In genomic region chr1:112718691-112719418, GRCh38 we compare ENCODE assay signal across 8 cellular contexts. TPM values are rescaled to one million over a fixed set of nuclear protein-coding genes. Genes with fewer than 3 reads are reported as not detected.
DNase-seq lines count a peak whose midpoint lies in the region; ATAC-seq and TF ChIP-seq lines count a peak whose summit lies in the region.

No MANE protein-coding gene starts in this region.

- peak; percentile 10 for ATAC-seq in GM23338
- ATAC-seq in HG03039 (IDR thresholded peaks at IDR 0.05; ENCODE audit: unreplicated experiment) = no peak

- peaks cover 45% of the 10 kb centered on the region for H3K27me3 Mint-ChIP-seq in GM23338 (ENCODE audit: insufficient read depth, low read depth, poor library complexity)

- no peaks in the 10 kb centered on the region for H3K9me2 ChIP-seq in GM23338 (ENCODE audit: insufficient read depth)

- no peaks in the 10 kb centered on the region; the same call in 2 of the 3 replicates for H3K36me3 Mint-ChIP-seq in GM23338 (ENCODE audit: low read depth)

- no peak overlapping the region; the same call in 2 of the 3 replicates for H3K4me3 Mint-ChIP-seq in GM23338

- H3K4me3 ChIP-seq in GM23338 = peak overlapping the region; percentile 50

- H3K4me2 ChIP-seq in GM23338 = peak overlapping the region; percentile 73

- peak; percentile 72 to 95 for TF ChIP-seq CTCF in GM23338 (conservative IDR thresholded peaks at IDR 0.05; ENCODE audit: low read depth in 2 of 2)

- no peaks in the 10 kb centered on the region for H3K36me3 ChIP-seq in GM23338 (ENCODE audit: insufficient read depth)

- peak overlapping the region; percentile 84 for H2AFZ ChIP-seq in GM23338

- H3K27ac ChIP-seq in GM23338 (ENCODE audit: low read depth) = no peak overlapping the region

- H3F3A ChIP-seq in GM23338 (replicated peaks; ENCODE audit: low read depth) = 0 out of 2 replicates have a peak, but pooled peaks cover 5% of the 10 kb centered on the region

- H3K4me1 ChIP-seq in GM23338 (ENCODE audit: insufficient read depth) = peaks cover 6% of the 10 kb centered on the region; the same call in 1 of the 2 replicates

- H3K9me3 Mint-ChIP-seq in GM23338 = no peaks in the 10 kb centered on the region

- peaks cover 34% of the 10 kb centered on the region for H3K4me1 Mint-ChIP-seq in GM23338

- H3K27me3 ChIP-seq in GM23338 (ENCODE audit: insufficient read depth) = peaks cover 65% of the 10 kb centered on the region

- DNase-seq in AG08395 (ENCODE audit: low spot score) (peak; percentile 81), GM23338 (ENCODE audit: low spot score) (peak; percentile 88), NCI-H510A treated with DMSO at 0.1 percent for 48 hours (lab: John Stamatoyannopoulos, UW) (peak; percentile 57), dermis blood vessel endothelial cell (peak; percentile 77), medulla oblongata (ENCODE audit: extremely low spot score) (peak; percentile 85)
- DNase-seq in activated CD4-positive, alpha-beta T cell treated with anti-CD3 and anti-CD28 coated beads, Interleukin-2, amount 50 U/mL, for 4 hours = peak; percentile 65
- DNase-seq in stimulated activated CD4-positive, alpha-beta T cell treated with anti-CD3 and anti-CD28 coated beads, TNF-alpha, amount 100 ng/mL, for 48 hours (ENCODE audit: low read depth in 3 of 3) = peak in 2 of 3 donors; percentile 63 to 75

- no peaks in the 10 kb centered on the region for H4K20me1 ChIP-seq in GM23338 (replicated peaks; ENCODE audit: insufficient read depth)

- H3K27ac Mint-ChIP-seq in GM23338 = no peak overlapping the region

- no peaks in the 10 kb centered on the region for H3K79me2 ChIP-seq in GM23338 (replicated peaks; ENCODE audit: insufficient read depth)

TF ChIP-seq in GM23338, 12 proteins besides CTCF, POLR2A, EP300 and RAD21:
- TF ChIP-seq ZNF462 (CRISPR knock-in tag; IDR thresholded peaks at IDR 0.05) (peak; percentile 91), ZNF114 (CRISPR knock-in tag; IDR thresholded peaks at IDR 0.05) (no peak)

RNA-seq across cellular contexts. Expression of gene PPM1J, which starts 3.7 kb away (rescaled TPM):
- total RNA-seq in GM23338 (2014; rRNA removed; shearing (Covaris generic)) = 12.7 and 22.4 TPM in 2 replicates
- 17.9 and 19.0 TPM in 2 replicates for polyA plus RNA-seq in GM23338 (2016; fragmentation: Nextera tagmentation; extraction: Ambion mirVana)
- total RNA-seq in dermis blood vessel endothelial cell = 0.68 and 0.74 TPM in 2 replicates

RNA-seq across cellular contexts. Expression of gene RHOC, which starts 11.9 kb away (rescaled TPM):
- total RNA-seq in GM23338 (2014; rRNA removed; shearing (Covaris generic)) = 51.3 and 65.4 TPM in 2 replicates
- 73.5 and 76.7 TPM in 2 replicates for polyA plus RNA-seq in GM23338 (2016; fragmentation: Nextera tagmentation; extraction: Ambion mirVana)
- total RNA-seq in dermis blood vessel endothelial cell = 579 and 920 TPM in 2 replicates

RNA-seq across cellular contexts. Expression of gene MOV10, which starts 44.4 kb away (rescaled TPM):
- 56.8 and 77.6 TPM in 2 replicates for total RNA-seq in GM23338 (2014; rRNA removed; shearing (Covaris generic))
- polyA plus RNA-seq in GM23338 (2016; fragmentation: Nextera tagmentation; extraction: Ambion mirVana) = 52.4 and 53.6 TPM in 2 replicates
- total RNA-seq in dermis blood vessel endothelial cell = 62.8 and 85.2 TPM in 2 replicates
